1 cellular context compared by ENCODE assay signal in the genomic region with DNA sequence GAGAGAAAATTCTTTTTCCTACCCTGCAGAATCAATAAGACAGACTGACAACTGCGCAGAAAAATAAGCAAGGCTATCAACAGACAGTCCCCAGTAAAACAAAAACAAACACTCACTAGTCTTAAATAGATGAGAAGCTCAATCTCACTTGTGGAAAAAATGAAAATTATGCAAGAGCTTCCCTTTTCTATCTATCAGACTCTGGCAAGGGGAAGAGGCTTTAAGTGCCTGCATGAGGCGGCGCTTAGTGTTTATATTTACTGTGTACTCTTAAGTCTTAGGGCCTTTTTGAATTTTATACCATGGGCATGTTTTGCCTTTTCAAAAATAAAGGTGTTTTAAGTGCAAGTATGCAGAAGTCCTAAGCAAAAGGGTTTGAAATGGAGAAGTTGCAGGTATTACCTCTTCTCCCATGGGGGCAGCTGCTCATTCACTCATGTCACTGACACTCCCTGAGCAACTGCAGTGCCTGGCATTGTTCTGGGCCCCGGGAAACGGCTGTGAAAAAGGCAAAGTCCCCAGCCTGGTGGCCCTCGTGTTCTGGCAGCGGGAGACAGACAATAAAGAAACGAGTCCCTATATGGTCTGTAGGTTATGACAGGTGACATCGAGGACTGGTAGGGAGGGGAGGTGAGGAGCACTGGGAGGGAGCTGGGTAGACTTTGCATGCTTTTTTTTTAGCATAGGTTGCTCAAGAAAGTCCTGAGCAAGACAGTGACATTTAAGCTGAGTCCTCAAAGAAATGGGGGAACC.
TF ChIP-seq lines count a peak whose summit lies in the region.

No MANE protein-coding gene starts in this region.

TF ChIP-seq in GM12878, 131 proteins besides CTCF, POLR2A, EP300 and RAD21:
- peak; percentile 50 for TF ChIP-seq MEF2B (IDR thresholded peaks at IDR 0.05; ENCODE audit: partially characterized antibody, poor library complexity, severe bottlenecking)
- no peak for TF ChIP-seq SRF (IDR thresholded peaks at IDR 0.05; ENCODE audit: low read depth in 2 of 2, low read length in 2 of 2)
